1 cellular context compared by ENCODE assay signal in the genomic region with DNA sequence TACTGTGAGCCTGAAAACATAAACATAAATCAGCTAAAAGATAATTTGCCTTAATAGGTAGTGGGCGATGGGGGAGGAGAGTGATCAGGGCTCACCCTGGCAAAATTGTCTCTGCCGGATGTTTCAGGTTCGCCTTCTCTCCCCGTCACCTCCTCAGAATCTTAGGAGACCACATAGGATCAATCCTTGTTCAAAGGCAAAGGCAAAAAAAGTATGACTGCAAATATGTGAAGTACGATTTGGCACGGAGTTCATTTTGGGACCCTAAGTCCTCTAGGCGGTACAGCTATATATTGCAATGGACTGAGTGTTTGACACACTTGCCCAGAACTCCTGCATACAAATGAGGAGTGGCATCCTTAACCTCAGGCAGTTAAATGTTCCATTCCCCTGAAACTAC.
TF ChIP-seq lines count a peak whose summit lies in the region.

No MANE protein-coding gene starts in this region.

TF ChIP-seq in HepG2, 621 proteins besides CTCF, POLR2A, EP300 and RAD21 (continues in another document):
- TF ChIP-seq ZNF556 (CRISPR knock-in tag; IDR thresholded peaks at IDR 0.05; ENCODE audit: borderline replicate concordance) (no peak), KLF12 (CRISPR knock-in tag; IDR thresholded peaks at IDR 0.05; ENCODE audit: borderline replicate concordance) (no peak), MIER3 (CRISPR knock-in tag; IDR thresholded peaks at IDR 0.05; ENCODE audit: borderline replicate concordance) (no peak), PRPF4 (IDR thresholded peaks at IDR 0.05; ENCODE audit: low read depth, low read length, poor library complexity, severe bottlenecking) (peak; percentile 55), ZFP1 (CRISPR knock-in tag; IDR thresholded peaks at IDR 0.05) (0 out of 2 replicates have a peak, but pooled peaks have one; percentile 17), SOX5 (CRISPR knock-in tag; IDR thresholded peaks at IDR 0.05; ENCODE audit: borderline replicate concordance) (no peak), ARNT (IDR thresholded peaks at IDR 0.05) (no peak), MLLT10 (CRISPR knock-in tag; IDR thresholded peaks at IDR 0.05) (no peak), KAT2B (IDR thresholded peaks at IDR 0.05; ENCODE audit: borderline replicate concordance, low read depth, low read length) (no peak), HNRNPH1 (optimal IDR thresholded peaks at IDR 0.05; ENCODE audit: low read depth, low read length) (no peak), ZNF44 (CRISPR knock-in tag; IDR thresholded peaks at IDR 0.05) (no peak), ZNF746 (CRISPR knock-in tag; IDR thresholded peaks at IDR 0.05) (no peak), ZNF709 (CRISPR knock-in tag; IDR thresholded peaks at IDR 0.05) (no peak), ZNF10 (CRISPR knock-in tag; IDR thresholded peaks at IDR 0.05; ENCODE audit: borderline replicate concordance, low read depth) (no peak), NR3C1 (CRISPR knock-in tag; IDR thresholded peaks at IDR 0.05) (no peak), ZNF264 (CRISPR knock-in tag; IDR thresholded peaks at IDR 0.05) (0 out of 2 replicates have a peak, but pooled peaks have one; percentile 1), ETV6 (CRISPR knock-in tag; conservative IDR thresholded peaks at IDR 0.05) (no peak), ZNF546 (CRISPR knock-in tag; conservative IDR thresholded peaks at IDR 0.05) (no peak), ZNF772 (CRISPR knock-in tag; IDR thresholded peaks at IDR 0.05) (no peak), ZNF296 (CRISPR knock-in tag; conservative IDR thresholded peaks at IDR 0.05) (no peak), TEAD3 (CRISPR knock-in tag; optimal IDR thresholded peaks at IDR 0.05; ENCODE audit: borderline replicate concordance) (no peak), STAT5B (CRISPR knock-in tag; IDR thresholded peaks at IDR 0.05) (no peak), ZBTB42 (CRISPR knock-in tag; IDR thresholded peaks at IDR 0.05) (no peak), PITX1 (CRISPR knock-in tag; IDR thresholded peaks at IDR 0.05) (0 out of 2 replicates have a peak, but pooled peaks have one; percentile 1), SALL1 (CRISPR knock-in tag; IDR thresholded peaks at IDR 0.05) (no peak), CC2D1A (CRISPR knock-in tag; IDR thresholded peaks at IDR 0.05) (no peak; the same call in 1 of the 2 replicates), ARNT2 (CRISPR knock-in tag; IDR thresholded peaks at IDR 0.05; ENCODE audit: low read depth) (0 out of 2 replicates have a peak, but pooled peaks have one; percentile 27), TBX2 (CRISPR knock-in tag; IDR thresholded peaks at IDR 0.05; ENCODE audit: borderline replicate concordance) (no peak), TEAD2 (CRISPR knock-in tag; IDR thresholded peaks at IDR 0.05) (no peak), IKZF1 (IDR thresholded peaks at IDR 0.05) (no peak), ZNF33A (CRISPR knock-in tag; IDR thresholded peaks at IDR 0.05; ENCODE audit: borderline replicate concordance) (no peak), NFIC (IDR thresholded peaks at IDR 0.05; ENCODE audit: low read length) (no peak), REPIN1 (CRISPR knock-in tag; IDR thresholded peaks at IDR 0.05; ENCODE audit: borderline replicate concordance, low read depth) (no peak), BRD4 (CRISPR knock-in tag; IDR thresholded peaks at IDR 0.05) (peak; percentile 50; the same call in 1 of the 2 replicates), ZNF652 (CRISPR knock-in tag; IDR thresholded peaks at IDR 0.05; ENCODE audit: borderline replicate concordance, low read depth) (0 out of 2 replicates have a peak, but pooled peaks have one; percentile 9), ZNF670 (CRISPR knock-in tag; IDR thresholded peaks at IDR 0.05; ENCODE audit: borderline replicate concordance) (no peak), ZBTB38 (CRISPR knock-in tag; IDR thresholded peaks at IDR 0.05) (peak; percentile 86), ARNTL (CRISPR knock-in tag; IDR thresholded peaks at IDR 0.05) (no peak), ZFAT (CRISPR knock-in tag; conservative IDR thresholded peaks at IDR 0.05) (no peak), ZSCAN12 (CRISPR knock-in tag; IDR thresholded peaks at IDR 0.05) (no peak), YEATS4 (CRISPR knock-in tag; IDR thresholded peaks at IDR 0.05; ENCODE audit: borderline replicate concordance) (no peak), SMARCC2 (IDR thresholded peaks at IDR 0.05) (no peak), MYNN (CRISPR knock-in tag; IDR thresholded peaks at IDR 0.05; ENCODE audit: low read depth) (no peak), FOXA1 (IDR thresholded peaks at IDR 0.05) (no peak), FOXA1 (CRISPR knock-in tag; IDR thresholded peaks at IDR 0.05) (no peak), ZNF549 (CRISPR knock-in tag; IDR thresholded peaks at IDR 0.05) (no peak), HOXD1 (CRISPR knock-in tag; IDR thresholded peaks at IDR 0.05) (no peak), ZNF317 (CRISPR knock-in tag; IDR thresholded peaks at IDR 0.05) (0 out of 2 replicates have a peak, but pooled peaks have one; percentile 11)
- TF ChIP-seq, protein P1, sequence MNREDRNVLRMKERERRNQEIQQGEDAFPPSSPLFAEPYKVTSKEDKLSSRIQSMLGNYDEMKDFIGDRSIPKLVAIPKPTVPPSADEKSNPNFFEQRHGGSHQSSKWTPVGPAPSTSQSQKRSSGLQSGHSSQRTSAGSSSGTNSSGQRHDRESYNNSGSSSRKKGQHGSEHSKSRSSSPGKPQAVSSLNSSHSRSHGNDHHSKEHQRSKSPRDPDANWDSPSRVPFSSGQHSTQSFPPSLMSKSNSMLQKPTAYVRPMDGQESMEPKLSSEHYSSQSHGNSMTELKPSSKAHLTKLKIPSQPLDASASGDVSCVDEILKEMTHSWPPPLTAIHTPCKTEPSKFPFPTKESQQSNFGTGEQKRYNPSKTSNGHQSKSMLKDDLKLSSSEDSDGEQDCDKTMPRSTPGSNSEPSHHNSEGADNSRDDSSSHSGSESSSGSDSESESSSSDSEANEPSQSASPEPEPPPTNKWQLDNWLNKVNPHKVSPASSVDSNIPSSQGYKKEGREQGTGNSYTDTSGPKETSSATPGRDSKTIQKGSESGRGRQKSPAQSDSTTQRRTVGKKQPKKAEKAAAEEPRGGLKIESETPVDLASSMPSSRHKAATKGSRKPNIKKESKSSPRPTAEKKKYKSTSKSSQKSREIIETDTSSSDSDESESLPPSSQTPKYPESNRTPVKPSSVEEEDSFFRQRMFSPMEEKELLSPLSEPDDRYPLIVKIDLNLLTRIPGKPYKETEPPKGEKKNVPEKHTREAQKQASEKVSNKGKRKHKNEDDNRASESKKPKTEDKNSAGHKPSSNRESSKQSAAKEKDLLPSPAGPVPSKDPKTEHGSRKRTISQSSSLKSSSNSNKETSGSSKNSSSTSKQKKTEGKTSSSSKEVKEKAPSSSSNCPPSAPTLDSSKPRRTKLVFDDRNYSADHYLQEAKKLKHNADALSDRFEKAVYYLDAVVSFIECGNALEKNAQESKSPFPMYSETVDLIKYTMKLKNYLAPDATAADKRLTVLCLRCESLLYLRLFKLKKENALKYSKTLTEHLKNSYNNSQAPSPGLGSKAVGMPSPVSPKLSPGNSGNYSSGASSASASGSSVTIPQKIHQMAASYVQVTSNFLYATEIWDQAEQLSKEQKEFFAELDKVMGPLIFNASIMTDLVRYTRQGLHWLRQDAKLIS (CRISPR knock-in tag; IDR thresholded peaks at IDR 0.05): no peak
- TF ChIP-seq, protein P2, sequence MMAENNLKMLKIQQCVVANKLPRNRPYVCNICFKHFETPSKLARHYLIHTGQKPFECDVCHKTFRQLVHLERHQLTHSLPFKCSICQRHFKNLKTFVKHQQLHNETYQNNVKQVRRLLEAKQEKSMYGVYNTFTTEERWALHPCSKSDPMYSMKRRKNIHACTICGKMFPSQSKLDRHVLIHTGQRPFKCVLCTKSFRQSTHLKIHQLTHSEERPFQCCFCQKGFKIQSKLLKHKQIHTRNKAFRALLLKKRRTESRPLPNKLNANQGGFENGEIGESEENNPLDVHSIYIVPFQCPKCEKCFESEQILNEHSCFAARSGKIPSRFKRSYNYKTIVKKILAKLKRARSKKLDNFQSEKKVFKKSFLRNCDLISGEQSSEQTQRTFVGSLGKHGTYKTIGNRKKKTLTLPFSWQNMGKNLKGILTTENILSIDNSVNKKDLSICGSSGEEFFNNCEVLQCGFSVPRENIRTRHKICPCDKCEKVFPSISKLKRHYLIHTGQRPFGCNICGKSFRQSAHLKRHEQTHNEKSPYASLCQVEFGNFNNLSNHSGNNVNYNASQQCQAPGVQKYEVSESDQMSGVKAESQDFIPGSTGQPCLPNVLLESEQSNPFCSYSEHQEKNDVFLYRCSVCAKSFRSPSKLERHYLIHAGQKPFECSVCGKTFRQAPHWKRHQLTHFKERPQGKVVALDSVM (CRISPR knock-in tag; IDR thresholded peaks at IDR 0.05): no peak
- TF ChIP-seq, protein P3, sequence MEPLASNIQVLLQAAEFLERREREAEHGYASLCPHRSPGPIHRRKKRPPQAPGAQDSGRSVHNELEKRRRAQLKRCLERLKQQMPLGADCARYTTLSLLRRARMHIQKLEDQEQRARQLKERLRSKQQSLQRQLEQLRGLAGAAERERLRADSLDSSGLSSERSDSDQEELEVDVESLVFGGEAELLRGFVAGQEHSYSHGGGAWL (CRISPR knock-in tag; IDR thresholded peaks at IDR 0.05): no peak
- TF ChIP-seq, protein P4, sequence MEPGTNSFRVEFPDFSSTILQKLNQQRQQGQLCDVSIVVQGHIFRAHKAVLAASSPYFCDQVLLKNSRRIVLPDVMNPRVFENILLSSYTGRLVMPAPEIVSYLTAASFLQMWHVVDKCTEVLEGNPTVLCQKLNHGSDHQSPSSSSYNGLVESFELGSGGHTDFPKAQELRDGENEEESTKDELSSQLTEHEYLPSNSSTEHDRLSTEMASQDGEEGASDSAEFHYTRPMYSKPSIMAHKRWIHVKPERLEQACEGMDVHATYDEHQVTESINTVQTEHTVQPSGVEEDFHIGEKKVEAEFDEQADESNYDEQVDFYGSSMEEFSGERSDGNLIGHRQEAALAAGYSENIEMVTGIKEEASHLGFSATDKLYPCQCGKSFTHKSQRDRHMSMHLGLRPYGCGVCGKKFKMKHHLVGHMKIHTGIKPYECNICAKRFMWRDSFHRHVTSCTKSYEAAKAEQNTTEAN (CRISPR knock-in tag; conservative IDR thresholded peaks at IDR 0.05): no peak
- TF ChIP-seq, protein P5, sequence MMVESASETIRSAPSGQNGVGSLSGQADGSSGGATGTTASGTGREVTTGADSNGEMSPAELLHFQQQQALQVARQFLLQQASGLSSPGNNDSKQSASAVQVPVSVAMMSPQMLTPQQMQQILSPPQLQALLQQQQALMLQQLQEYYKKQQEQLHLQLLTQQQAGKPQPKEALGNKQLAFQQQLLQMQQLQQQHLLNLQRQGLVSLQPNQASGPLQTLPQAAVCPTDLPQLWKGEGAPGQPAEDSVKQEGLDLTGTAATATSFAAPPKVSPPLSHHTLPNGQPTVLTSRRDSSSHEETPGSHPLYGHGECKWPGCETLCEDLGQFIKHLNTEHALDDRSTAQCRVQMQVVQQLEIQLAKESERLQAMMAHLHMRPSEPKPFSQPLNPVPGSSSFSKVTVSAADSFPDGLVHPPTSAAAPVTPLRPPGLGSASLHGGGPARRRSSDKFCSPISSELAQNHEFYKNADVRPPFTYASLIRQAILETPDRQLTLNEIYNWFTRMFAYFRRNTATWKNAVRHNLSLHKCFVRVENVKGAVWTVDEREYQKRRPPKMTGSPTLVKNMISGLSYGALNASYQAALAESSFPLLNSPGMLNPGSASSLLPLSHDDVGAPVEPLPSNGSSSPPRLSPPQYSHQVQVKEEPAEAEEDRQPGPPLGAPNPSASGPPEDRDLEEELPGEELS (CRISPR knock-in tag; IDR thresholded peaks at IDR 0.05): no peak
- TF ChIP-seq, protein P6, sequence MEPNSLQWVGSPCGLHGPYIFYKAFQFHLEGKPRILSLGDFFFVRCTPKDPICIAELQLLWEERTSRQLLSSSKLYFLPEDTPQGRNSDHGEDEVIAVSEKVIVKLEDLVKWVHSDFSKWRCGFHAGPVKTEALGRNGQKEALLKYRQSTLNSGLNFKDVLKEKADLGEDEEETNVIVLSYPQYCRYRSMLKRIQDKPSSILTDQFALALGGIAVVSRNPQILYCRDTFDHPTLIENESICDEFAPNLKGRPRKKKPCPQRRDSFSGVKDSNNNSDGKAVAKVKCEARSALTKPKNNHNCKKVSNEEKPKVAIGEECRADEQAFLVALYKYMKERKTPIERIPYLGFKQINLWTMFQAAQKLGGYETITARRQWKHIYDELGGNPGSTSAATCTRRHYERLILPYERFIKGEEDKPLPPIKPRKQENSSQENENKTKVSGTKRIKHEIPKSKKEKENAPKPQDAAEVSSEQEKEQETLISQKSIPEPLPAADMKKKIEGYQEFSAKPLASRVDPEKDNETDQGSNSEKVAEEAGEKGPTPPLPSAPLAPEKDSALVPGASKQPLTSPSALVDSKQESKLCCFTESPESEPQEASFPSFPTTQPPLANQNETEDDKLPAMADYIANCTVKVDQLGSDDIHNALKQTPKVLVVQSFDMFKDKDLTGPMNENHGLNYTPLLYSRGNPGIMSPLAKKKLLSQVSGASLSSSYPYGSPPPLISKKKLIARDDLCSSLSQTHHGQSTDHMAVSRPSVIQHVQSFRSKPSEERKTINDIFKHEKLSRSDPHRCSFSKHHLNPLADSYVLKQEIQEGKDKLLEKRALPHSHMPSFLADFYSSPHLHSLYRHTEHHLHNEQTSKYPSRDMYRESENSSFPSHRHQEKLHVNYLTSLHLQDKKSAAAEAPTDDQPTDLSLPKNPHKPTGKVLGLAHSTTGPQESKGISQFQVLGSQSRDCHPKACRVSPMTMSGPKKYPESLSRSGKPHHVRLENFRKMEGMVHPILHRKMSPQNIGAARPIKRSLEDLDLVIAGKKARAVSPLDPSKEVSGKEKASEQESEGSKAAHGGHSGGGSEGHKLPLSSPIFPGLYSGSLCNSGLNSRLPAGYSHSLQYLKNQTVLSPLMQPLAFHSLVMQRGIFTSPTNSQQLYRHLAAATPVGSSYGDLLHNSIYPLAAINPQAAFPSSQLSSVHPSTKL (CRISPR knock-in tag; IDR thresholded peaks at IDR 0.05): no peak
- TF ChIP-seq, protein P7, sequence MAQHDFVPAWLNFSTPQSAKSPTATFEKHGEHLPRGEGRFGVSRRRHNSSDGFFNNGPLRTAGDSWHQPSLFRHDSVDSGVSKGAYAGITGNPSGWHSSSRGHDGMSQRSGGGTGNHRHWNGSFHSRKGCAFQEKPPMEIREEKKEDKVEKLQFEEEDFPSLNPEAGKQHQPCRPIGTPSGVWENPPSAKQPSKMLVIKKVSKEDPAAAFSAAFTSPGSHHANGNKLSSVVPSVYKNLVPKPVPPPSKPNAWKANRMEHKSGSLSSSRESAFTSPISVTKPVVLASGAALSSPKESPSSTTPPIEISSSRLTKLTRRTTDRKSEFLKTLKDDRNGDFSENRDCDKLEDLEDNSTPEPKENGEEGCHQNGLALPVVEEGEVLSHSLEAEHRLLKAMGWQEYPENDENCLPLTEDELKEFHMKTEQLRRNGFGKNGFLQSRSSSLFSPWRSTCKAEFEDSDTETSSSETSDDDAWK (CRISPR knock-in tag; IDR thresholded peaks at IDR 0.05): no peak
- TF ChIP-seq, protein P8, sequence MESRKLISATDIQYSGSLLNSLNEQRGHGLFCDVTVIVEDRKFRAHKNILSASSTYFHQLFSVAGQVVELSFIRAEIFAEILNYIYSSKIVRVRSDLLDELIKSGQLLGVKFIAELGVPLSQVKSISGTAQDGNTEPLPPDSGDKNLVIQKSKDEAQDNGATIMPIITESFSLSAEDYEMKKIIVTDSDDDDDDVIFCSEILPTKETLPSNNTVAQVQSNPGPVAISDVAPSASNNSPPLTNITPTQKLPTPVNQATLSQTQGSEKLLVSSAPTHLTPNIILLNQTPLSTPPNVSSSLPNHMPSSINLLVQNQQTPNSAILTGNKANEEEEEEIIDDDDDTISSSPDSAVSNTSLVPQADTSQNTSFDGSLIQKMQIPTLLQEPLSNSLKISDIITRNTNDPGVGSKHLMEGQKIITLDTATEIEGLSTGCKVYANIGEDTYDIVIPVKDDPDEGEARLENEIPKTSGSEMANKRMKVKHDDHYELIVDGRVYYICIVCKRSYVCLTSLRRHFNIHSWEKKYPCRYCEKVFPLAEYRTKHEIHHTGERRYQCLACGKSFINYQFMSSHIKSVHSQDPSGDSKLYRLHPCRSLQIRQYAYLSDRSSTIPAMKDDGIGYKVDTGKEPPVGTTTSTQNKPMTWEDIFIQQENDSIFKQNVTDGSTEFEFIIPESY (CRISPR knock-in tag; IDR thresholded peaks at IDR 0.05): peak; percentile 33; the same call in 1 of the 2 replicates
